Comparison of ENCODE assay signal across 1 cellular context in genomic region chr11:58618215-58618614, GRCh38.
TF ChIP-seq lines count a peak whose summit lies in the region.

No MANE protein-coding gene starts in this region.

TF ChIP-seq in GM12878, 131 proteins besides CTCF, POLR2A, EP300 and RAD21:
- TF ChIP-seq SP1 (IDR thresholded peaks at IDR 0.05; ENCODE audit: low read depth, low read length) (no peak), CEBPZ (IDR thresholded peaks at IDR 0.05; ENCODE audit: low read depth, low read length) (no peak), ZNF384 (IDR thresholded peaks at IDR 0.05; ENCODE audit: borderline replicate concordance, low read depth, low read length) (no peak), ETV6 (conservative IDR thresholded peaks at IDR 0.05 in 1 of 2, IDR thresholded peaks at IDR 0.05 in 1 of 2; ENCODE audit: borderline replicate concordance in 1 of 2, low read depth in 1 of 2) (no peak), ELK1 (IDR thresholded peaks at IDR 0.05; ENCODE audit: low read depth, low read length) (no peak), MAX (IDR thresholded peaks at IDR 0.05; ENCODE audit: low read depth, low read length) (no peak), BCL11A (IDR thresholded peaks at IDR 0.05; ENCODE audit: low read depth, low read length) (no peak), PRDM15 (CRISPR knock-in tag; IDR thresholded peaks at IDR 0.05) (no peak), RUNX3 (IDR thresholded peaks at IDR 0.05; ENCODE audit: low read length) (no peak)
